1 cellular context compared by ENCODE assay signal in the genomic region with DNA sequence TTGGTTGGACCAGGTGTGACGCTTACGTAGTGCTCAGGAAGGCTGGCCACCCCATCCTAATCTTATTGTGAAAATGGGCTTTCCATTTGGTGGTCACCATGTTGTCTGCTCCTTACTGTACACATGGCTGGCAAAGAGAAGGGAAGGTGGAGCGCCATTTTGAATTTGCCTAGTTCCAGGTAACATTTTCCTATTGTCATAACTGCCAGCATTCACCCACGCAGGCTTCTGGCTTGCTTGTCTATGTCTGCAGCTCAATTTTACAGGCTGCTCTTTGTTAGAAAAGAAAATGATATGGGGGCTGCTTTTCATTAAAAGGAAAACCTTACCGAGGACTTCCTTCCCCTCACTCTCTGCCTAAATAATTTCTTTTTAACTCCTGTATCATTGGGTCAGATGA.
A peak's percentile ranks its signal among the peaks of the same experiment; 100 is the strongest.
TF ChIP-seq lines count a peak whose summit lies in the region.

No MANE protein-coding gene starts in this region.

TF ChIP-seq in HepG2, 621 proteins besides CTCF, POLR2A, EP300 and RAD21:
- TF ChIP-seq ZNF644 (CRISPR knock-in tag; IDR thresholded peaks at IDR 0.05; ENCODE audit: low read depth), result 0 out of 2 replicates have a peak, but pooled peaks have one; percentile 59
